Comparison of ENCODE assay signal across 1 cellular context in the genomic region with DNA sequence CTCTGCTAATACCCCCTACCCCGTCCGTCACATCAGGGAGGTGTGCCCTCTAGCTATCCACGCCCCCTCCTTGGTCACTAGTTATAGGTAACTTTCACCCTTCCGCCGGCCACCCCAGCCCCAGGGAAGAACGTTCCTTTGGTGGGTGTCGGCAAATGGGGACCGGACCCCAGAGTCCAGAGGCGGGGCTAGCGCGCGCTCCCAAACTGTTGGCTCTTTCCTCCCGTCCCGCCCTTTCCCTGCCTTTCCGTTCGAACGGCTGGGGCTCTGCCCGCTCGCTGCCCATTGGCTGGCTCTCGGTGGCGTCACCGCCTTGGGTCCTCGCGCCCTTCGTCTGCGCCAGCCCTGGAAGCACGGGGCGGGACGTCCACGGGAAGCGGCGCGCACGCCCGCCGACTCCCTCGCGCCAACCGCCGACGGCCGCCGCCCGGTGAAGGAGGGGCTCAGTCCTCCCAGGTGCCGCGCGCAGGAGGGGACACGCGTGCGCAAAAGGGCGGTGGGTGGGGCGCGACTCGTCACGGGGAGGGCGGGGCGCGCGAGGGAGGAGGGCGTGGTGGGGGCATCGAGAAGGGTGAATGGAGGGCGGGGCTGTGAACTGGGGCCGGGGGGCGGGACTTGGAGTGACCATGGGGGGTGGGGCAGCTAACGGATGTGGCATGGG.
TF ChIP-seq lines count a peak whose summit lies in the region.

No MANE protein-coding gene starts in this region.

TF ChIP-seq in HEK293, 187 proteins besides CTCF, POLR2A, EP300 and RAD21 (continued from another document and continues in another):
- TF ChIP-seq GLI2 (tag by site-specific recombination; IDR thresholded peaks at IDR 0.05; ENCODE audit: borderline replicate concordance, low read depth) (no peak), ZIC2 (tag by site-specific recombination; IDR thresholded peaks at IDR 0.05) (0 out of 2 replicates have a peak, but pooled peaks have one; percentile 4), ZNF140 (tag by site-specific recombination; IDR thresholded peaks at IDR 0.05) (no peak), ZNF658 (tag by site-specific recombination; IDR thresholded peaks at IDR 0.05) (no peak), ZFHX2 (tag by site-specific recombination; conservative IDR thresholded peaks at IDR 0.05) (peak; percentile 74; the same call in 1 of the 2 replicates), ZNF610 (tag by site-specific recombination; IDR thresholded peaks at IDR 0.05; ENCODE audit: borderline replicate concordance) (0 out of 2 replicates have a peak, but pooled peaks have one; percentile 26), KLF1 (tag by site-specific recombination; IDR thresholded peaks at IDR 0.05) (peak; percentile 79), ZNF350 (tag by site-specific recombination; IDR thresholded peaks at IDR 0.05) (no peak), ZNF132 (tag by site-specific recombination; IDR thresholded peaks at IDR 0.05; ENCODE audit: borderline replicate concordance) (no peak), TRIM28 (IDR thresholded peaks at IDR 0.05; ENCODE audit: borderline replicate concordance, low read length) (no peak), ZNF223 (tag by site-specific recombination; IDR thresholded peaks at IDR 0.05) (no peak), ZNF311 (tag by site-specific recombination; IDR thresholded peaks at IDR 0.05; ENCODE audit: borderline replicate concordance) (no peak), ZNF302 (tag by site-specific recombination; IDR thresholded peaks at IDR 0.05; ENCODE audit: low read depth) (no peak), ZBTB7A (tag by site-specific recombination; IDR thresholded peaks at IDR 0.05; ENCODE audit: low read depth) (no peak), MYNN (tag by site-specific recombination; IDR thresholded peaks at IDR 0.05; ENCODE audit: borderline replicate concordance) (no peak), ZBTB17 (tag by site-specific recombination; IDR thresholded peaks at IDR 0.05) (peak; percentile 86), ZNF830 (tag by site-specific recombination; IDR thresholded peaks at IDR 0.05; ENCODE audit: low read depth) (no peak), ZNF571 (tag by site-specific recombination; IDR thresholded peaks at IDR 0.05) (no peak), ZNF423 (tag by site-specific recombination; IDR thresholded peaks at IDR 0.05) (0 out of 2 replicates have a peak, but pooled peaks have one; percentile 45), GLIS2 (tag by site-specific recombination; IDR thresholded peaks at IDR 0.05) (peak; percentile 82), ZNF677 (tag by site-specific recombination; IDR thresholded peaks at IDR 0.05) (no peak), ZNF146 (tag by site-specific recombination; IDR thresholded peaks at IDR 0.05) (no peak), ZNF366 (tag by site-specific recombination; conservative IDR thresholded peaks at IDR 0.05) (peak; percentile 90), ZNF19 (tag by site-specific recombination; IDR thresholded peaks at IDR 0.05; ENCODE audit: low read depth) (no peak)
- TF ChIP-seq, protein P1, sequence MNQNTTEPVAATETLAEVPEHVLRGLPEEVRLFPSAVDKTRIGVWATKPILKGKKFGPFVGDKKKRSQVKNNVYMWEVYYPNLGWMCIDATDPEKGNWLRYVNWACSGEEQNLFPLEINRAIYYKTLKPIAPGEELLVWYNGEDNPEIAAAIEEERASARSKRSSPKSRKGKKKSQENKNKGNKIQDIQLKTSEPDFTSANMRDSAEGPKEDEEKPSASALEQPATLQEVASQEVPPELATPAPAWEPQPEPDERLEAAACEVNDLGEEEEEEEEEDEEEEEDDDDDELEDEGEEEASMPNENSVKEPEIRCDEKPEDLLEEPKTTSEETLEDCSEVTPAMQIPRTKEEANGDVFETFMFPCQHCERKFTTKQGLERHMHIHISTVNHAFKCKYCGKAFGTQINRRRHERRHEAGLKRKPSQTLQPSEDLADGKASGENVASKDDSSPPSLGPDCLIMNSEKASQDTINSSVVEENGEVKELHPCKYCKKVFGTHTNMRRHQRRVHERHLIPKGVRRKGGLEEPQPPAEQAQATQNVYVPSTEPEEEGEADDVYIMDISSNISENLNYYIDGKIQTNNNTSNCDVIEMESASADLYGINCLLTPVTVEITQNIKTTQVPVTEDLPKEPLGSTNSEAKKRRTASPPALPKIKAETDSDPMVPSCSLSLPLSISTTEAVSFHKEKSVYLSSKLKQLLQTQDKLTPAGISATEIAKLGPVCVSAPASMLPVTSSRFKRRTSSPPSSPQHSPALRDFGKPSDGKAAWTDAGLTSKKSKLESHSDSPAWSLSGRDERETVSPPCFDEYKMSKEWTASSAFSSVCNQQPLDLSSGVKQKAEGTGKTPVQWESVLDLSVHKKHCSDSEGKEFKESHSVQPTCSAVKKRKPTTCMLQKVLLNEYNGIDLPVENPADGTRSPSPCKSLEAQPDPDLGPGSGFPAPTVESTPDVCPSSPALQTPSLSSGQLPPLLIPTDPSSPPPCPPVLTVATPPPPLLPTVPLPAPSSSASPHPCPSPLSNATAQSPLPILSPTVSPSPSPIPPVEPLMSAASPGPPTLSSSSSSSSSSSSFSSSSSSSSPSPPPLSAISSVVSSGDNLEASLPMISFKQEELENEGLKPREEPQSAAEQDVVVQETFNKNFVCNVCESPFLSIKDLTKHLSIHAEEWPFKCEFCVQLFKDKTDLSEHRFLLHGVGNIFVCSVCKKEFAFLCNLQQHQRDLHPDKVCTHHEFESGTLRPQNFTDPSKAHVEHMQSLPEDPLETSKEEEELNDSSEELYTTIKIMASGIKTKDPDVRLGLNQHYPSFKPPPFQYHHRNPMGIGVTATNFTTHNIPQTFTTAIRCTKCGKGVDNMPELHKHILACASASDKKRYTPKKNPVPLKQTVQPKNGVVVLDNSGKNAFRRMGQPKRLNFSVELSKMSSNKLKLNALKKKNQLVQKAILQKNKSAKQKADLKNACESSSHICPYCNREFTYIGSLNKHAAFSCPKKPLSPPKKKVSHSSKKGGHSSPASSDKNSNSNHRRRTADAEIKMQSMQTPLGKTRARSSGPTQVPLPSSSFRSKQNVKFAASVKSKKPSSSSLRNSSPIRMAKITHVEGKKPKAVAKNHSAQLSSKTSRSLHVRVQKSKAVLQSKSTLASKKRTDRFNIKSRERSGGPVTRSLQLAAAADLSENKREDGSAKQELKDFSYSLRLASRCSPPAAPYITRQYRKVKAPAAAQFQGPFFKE (tag by site-specific recombination; IDR thresholded peaks at IDR 0.05; ENCODE audit: borderline replicate concordance) = no peak
- TF ChIP-seq, protein P2, sequence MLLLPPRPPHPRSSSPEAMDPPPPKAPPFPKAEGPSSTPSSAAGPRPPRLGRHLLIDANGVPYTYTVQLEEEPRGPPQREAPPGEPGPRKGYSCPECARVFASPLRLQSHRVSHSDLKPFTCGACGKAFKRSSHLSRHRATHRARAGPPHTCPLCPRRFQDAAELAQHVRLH (tag by site-specific recombination; IDR thresholded peaks at IDR 0.05) = no peak
- TF ChIP-seq, protein P3, sequence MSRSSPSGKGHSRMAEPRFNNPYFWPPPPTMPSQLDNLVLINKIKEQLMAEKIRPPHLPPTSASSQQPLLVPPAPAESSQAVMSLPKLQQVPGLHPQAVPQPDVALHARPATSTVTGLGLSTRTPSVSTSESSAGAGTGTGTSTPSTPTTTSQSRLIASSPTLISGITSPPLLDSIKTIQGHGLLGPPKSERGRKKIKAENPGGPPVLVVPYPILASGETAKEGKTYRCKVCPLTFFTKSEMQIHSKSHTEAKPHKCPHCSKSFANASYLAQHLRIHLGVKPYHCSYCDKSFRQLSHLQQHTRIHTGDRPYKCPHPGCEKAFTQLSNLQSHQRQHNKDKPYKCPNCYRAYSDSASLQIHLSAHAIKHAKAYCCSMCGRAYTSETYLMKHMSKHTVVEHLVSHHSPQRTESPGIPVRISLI (tag by site-specific recombination; IDR thresholded peaks at IDR 0.05) = no peak
- TF ChIP-seq, protein P4, sequence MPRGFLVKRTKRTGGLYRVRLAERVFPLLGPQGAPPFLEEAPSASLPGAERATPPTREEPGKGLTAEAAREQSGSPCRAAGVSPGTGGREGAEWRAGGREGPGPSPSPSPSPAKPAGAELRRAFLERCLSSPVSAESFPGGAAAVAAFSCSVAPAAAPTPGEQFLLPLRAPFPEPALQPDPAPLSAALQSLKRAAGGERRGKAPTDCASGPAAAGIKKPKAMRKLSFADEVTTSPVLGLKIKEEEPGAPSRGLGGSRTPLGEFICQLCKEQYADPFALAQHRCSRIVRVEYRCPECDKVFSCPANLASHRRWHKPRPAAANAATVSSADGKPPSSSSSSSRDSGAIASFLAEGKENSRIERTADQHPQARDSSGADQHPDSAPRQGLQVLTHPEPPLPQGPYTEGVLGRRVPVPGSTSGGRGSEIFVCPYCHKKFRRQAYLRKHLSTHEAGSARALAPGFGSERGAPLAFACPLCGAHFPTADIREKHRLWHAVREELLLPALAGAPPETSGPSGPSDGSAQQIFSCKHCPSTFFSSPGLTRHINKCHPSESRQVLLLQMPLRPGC (tag by site-specific recombination; IDR thresholded peaks at IDR 0.05) = peak; percentile 89
- TF ChIP-seq, protein P5, sequence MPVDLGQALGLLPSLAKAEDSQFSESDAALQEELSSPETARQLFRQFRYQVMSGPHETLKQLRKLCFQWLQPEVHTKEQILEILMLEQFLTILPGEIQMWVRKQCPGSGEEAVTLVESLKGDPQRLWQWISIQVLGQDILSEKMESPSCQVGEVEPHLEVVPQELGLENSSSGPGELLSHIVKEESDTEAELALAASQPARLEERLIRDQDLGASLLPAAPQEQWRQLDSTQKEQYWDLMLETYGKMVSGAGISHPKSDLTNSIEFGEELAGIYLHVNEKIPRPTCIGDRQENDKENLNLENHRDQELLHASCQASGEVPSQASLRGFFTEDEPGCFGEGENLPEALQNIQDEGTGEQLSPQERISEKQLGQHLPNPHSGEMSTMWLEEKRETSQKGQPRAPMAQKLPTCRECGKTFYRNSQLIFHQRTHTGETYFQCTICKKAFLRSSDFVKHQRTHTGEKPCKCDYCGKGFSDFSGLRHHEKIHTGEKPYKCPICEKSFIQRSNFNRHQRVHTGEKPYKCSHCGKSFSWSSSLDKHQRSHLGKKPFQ (tag by site-specific recombination; IDR thresholded peaks at IDR 0.05) = no peak
- TF ChIP-seq, protein P6, sequence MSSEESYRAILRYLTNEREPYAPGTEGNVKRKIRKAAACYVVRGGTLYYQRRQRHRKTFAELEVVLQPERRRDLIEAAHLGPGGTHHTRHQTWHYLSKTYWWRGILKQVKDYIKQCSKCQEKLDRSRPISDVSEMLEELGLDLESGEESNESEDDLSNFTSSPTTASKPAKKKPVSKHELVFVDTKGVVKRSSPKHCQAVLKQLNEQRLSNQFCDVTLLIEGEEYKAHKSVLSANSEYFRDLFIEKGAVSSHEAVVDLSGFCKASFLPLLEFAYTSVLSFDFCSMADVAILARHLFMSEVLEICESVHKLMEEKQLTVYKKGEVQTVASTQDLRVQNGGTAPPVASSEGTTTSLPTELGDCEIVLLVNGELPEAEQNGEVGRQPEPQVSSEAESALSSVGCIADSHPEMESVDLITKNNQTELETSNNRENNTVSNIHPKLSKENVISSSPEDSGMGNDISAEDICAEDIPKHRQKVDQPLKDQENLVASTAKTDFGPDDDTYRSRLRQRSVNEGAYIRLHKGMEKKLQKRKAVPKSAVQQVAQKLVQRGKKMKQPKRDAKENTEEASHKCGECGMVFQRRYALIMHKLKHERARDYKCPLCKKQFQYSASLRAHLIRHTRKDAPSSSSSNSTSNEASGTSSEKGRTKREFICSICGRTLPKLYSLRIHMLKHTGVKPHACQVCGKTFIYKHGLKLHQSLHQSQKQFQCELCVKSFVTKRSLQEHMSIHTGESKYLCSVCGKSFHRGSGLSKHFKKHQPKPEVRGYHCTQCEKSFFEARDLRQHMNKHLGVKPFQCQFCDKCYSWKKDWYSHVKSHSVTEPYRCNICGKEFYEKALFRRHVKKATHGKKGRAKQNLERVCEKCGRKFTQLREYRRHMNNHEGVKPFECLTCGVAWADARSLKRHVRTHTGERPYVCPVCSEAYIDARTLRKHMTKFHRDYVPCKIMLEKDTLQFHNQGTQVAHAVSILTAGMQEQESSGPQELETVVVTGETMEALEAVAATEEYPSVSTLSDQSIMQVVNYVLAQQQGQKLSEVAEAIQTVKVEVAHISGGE (tag by site-specific recombination; conservative IDR thresholded peaks at IDR 0.05; ENCODE audit: low read depth) = peak; percentile 82
- TF ChIP-seq, protein P7, sequence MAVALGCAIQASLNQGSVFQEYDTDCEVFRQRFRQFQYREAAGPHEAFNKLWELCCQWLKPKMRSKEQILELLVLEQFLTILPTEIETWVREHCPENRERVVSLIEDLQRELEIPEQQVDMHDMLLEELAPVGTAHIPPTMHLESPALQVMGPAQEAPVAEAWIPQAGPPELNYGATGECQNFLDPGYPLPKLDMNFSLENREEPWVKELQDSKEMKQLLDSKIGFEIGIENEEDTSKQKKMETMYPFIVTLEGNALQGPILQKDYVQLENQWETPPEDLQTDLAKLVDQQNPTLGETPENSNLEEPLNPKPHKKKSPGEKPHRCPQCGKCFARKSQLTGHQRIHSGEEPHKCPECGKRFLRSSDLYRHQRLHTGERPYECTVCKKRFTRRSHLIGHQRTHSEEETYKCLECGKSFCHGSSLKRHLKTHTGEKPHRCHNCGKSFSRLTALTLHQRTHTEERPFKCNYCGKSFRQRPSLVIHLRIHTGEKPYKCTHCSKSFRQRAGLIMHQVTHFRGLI (tag by site-specific recombination; IDR thresholded peaks at IDR 0.05) = no peak
- TF ChIP-seq, protein P8, sequence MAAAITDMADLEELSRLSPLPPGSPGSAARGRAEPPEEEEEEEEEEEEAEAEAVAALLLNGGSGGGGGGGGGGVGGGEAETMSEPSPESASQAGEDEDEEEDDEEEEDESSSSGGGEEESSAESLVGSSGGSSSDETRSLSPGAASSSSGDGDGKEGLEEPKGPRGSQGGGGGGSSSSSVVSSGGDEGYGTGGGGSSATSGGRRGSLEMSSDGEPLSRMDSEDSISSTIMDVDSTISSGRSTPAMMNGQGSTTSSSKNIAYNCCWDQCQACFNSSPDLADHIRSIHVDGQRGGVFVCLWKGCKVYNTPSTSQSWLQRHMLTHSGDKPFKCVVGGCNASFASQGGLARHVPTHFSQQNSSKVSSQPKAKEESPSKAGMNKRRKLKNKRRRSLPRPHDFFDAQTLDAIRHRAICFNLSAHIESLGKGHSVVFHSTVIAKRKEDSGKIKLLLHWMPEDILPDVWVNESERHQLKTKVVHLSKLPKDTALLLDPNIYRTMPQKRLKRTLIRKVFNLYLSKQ (tag by site-specific recombination; IDR thresholded peaks at IDR 0.05; ENCODE audit: borderline replicate concordance) = no peak
- TF ChIP-seq, protein P9, sequence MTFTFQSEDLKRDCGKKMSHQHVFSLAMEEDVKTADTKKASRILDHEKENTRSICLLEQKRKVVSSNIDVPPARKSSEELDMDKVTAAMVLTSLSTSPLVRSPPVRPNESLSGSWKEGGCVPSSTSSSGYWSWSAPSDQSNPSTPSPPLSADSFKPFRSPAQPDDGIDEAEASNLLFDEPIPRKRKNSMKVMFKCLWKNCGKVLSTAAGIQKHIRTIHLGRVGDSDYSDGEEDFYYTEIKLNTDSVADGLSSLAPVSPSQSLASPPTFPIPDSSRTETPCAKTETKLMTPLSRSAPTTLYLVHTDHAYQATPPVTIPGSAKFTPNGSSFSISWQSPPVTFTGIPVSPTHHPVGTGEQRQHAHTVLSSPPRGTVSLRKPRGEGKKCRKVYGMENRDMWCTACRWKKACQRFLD (tag by site-specific recombination; IDR thresholded peaks at IDR 0.05) = no peak
- TF ChIP-seq, protein P10, sequence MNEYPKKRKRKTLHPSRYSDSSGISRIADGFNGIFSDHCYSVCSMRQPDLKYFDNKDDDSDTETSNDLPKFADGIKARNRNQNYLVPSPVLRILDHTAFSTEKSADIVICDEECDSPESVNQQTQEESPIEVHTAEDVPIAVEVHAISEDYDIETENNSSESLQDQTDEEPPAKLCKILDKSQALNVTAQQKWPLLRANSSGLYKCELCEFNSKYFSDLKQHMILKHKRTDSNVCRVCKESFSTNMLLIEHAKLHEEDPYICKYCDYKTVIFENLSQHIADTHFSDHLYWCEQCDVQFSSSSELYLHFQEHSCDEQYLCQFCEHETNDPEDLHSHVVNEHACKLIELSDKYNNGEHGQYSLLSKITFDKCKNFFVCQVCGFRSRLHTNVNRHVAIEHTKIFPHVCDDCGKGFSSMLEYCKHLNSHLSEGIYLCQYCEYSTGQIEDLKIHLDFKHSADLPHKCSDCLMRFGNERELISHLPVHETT (tag by site-specific recombination; IDR thresholded peaks at IDR 0.05) = no peak
